In the genomic region with DNA sequence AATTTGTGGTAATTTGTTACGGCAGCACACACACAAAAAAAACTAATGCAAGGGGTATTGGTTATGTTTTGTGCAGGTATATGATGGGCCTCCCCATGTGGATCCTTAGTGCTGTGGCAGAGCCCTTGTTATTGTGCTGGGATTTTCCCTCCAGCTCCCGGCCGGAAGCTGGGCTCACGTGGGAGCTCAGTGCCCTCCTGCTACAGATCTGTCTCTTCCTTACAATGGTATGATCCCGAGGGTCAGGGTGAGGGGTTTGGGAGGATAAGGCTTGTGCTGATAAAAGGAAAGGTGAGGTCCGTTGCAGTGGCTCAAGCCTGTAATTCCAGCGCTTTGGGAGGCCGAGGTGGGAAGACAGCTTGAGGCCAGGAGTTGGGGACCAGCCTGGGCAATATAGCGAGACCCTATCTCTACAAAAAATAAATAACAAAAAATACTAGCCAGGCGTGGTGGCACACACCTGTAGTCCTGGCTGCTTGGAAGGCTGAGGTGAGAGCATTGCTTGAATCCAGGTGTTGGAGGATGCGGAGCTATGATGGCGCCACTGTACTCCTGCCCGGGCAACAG, we compare ENCODE assay signal across 8 cellular contexts. TPM values are rescaled to one million over a fixed set of nuclear protein-coding genes. Genes with fewer than 3 reads are reported as not detected.
DNase-seq lines count a peak whose midpoint lies in the region; FAIRE-seq and TF ChIP-seq lines count a peak whose summit lies in the region.

No MANE protein-coding gene starts in this region.

- H3K27me3 ChIP-seq in GM06990 (replicated peaks; ENCODE audit: control insufficient read depth, insufficient read depth, low read length) (no peaks in the 10 kb centered on the region; the same call in 1 of the 2 replicates), H1 (replicated peaks in 1 of 4; ENCODE audit: control insufficient read depth in 3 of 4, extremely low read depth in 1 of 4, insufficient read depth in 3 of 4, low read length in 3 of 4) (peaks cover 0 to 17% (median 8%) of the 10 kb centered on the region in 4 experiments; a peak in 4 of 7 replicates)

- no peak overlapping the region for H2BK5ac ChIP-seq in H1 (ENCODE audit: low read depth, low read length)

- FAIRE-seq in H1 (lab: Jason Lieb, UNC), result no peak

- H3K4me2 ChIP-seq in OCI-LY7 (ENCODE audit: low read length) (peak overlapping the region; percentile 78), H1 (ENCODE audit: insufficient read depth in 1 of 2, low read depth in 2 of 2, low read length in 2 of 2) (peak overlapping the region; percentile 61; a peak in 3 of 4 replicates)

- H2BK20ac ChIP-seq in H1 (ENCODE audit: low read length), result no peak overlapping the region

- no peaks in the 10 kb centered on the region for H3K9me3 Mint-ChIP-seq in osteocyte (ENCODE audit: unreplicated experiment)

- H2AK5ac ChIP-seq in H1 (ENCODE audit: low read depth, low read length), result no peak overlapping the region

- no peaks in the 10 kb centered on the region for H3K9me3 ChIP-seq in OCI-LY7 (ENCODE audit: low read length)
- H3K9me3 ChIP-seq in H1 (ENCODE audit: insufficient read depth in 2 of 2, low read depth in 1 of 2, low read length in 1 of 2), result no peaks in the 10 kb centered on the region

- no peak overlapping the region for H3K9ac ChIP-seq in H1 (replicated peaks in 1 of 4; ENCODE audit: extremely low read depth in 1 of 4, low read depth in 3 of 4, low read length in 3 of 4)

- TF ChIP-seq CTCF in GM06990 (IDR thresholded peaks at IDR 0.05; ENCODE audit: insufficient read depth, low read length, poor library complexity, severe bottlenecking), result no peak
- TF ChIP-seq CTCF in OCI-LY7 (conservative IDR thresholded peaks at IDR 0.05; ENCODE audit: low read length), result no peak
- TF ChIP-seq CTCF in H1 (IDR thresholded peaks at IDR 0.05; ENCODE audit: control extremely low read depth in 1 of 3, insufficient read depth in 1 of 3, low read depth in 1 of 3, low read length in 3 of 3), result no peak
- no peak for TF ChIP-seq CTCF in osteocyte (IDR thresholded peaks at IDR 0.05)

- H3K18ac ChIP-seq in H1 (ENCODE audit: extremely low read depth, low read length), result no peak overlapping the region

- DNase-seq in GM06990 (ENCODE audit: extremely low read depth, insufficient read length) (no peak), OCI-LY7 (ENCODE audit: low spot score) (no peak), H1 (ENCODE audit: low read depth in 1 of 2, low spot score in 2 of 2) (no peak), osteocyte (ENCODE audit: extremely low spot score, unreplicated experiment) (no peak), NK-92 (lab: John Stamatoyannopoulos, UW; ENCODE audit: unreplicated experiment) (no peak), COLO668 (lab: John Stamatoyannopoulos, UW; ENCODE audit: unreplicated experiment) (no peak), NAMALWA (ENCODE audit: low spot score) (no peak), NCI-H1417 treated with DMSO at 0.1 percent for 48 hours (lab: John Stamatoyannopoulos, UW) (no peak)

- 0 out of 2 replicates have a peak overlapping the region, but pooled peaks have one; percentile 21 for H2BK15ac ChIP-seq in H1 (ENCODE audit: low read length)

- no peak overlapping the region for H3K56ac ChIP-seq in H1 (replicated peaks; ENCODE audit: insufficient read length, low read depth, low read length)

- H3K14ac ChIP-seq in H1 (ENCODE audit: insufficient read length), result no peak overlapping the region

- POLR2A ChIA-PET in OCI-LY7 (lab: Charles Lee), result interaction anchor here (0.6 to 2.0 kb wide), 7 partner anchors 17 to 65 kb away, joined by 3 to 5 read pairs (median 3); no protein-coding TSS in a partner anchor
- POLR2A ChIA-PET in H1 (lab: Charles Lee; ENCODE audit: partially characterized antibody), result interaction anchor here (0.8 to 10.5 kb wide), 12 partner anchors 9 to 55 kb away, joined by 3 to 79 read pairs (median 6); a partner anchor contains a TSS

- H3K4ac ChIP-seq in H1 (replicated peaks; ENCODE audit: insufficient read length, low read depth, low read length), result no peak overlapping the region

- H3K27me3 Mint-ChIP-seq in osteocyte (ENCODE audit: unreplicated experiment), result no peaks in the 10 kb centered on the region

- no peak overlapping the region for H4K91ac ChIP-seq in H1 (replicated peaks; ENCODE audit: insufficient read length, low read length)

- peaks cover 38% of the 10 kb centered on the region for H3K4me1 ChIP-seq in OCI-LY7 (ENCODE audit: insufficient read depth, low read length, poor library complexity, severe bottlenecking)
- peaks cover 7 to 13% (median 11%) of the 10 kb centered on the region in 4 experiments; a peak in 6 of 7 replicates for H3K4me1 ChIP-seq in H1 (replicated peaks in 1 of 4; ENCODE audit: control insufficient read depth in 3 of 4, insufficient read depth in 4 of 4, low read length in 3 of 4)

- intact Hi-C loops in OCI-LY7 (cut with micrococcal nuclease; ENCODE audit: unreplicated experiment), result loop anchor here (10.0 kb wide), 1 partner anchor 193 kb away; a partner anchor contains a TSS

- H3K79me1 ChIP-seq in H1 (ENCODE audit: low read depth, low read length), result no peaks in the 10 kb centered on the region

- H3K79me2 ChIP-seq in OCI-LY7 (ENCODE audit: insufficient read depth, low read depth, low read length), result no peaks in the 10 kb centered on the region
- H3K79me2 ChIP-seq in H1 (ENCODE audit: control insufficient read depth in 1 of 2, insufficient read depth in 2 of 2, low read length in 2 of 2), result no peaks in the 10 kb centered on the region

- H4K20me1 ChIP-seq in OCI-LY7 (ENCODE audit: insufficient read depth, low read length) (no peaks in the 10 kb centered on the region), H1 (replicated peaks in 1 of 2; ENCODE audit: control insufficient read depth in 1 of 2, insufficient read depth in 2 of 2, low read length in 2 of 2) (peaks cover 0 to 3% of the 10 kb centered on the region in 2 experiments)

- no peaks in the 10 kb centered on the region for H3K9me2 ChIP-seq in OCI-LY7 (ENCODE audit: insufficient read depth, low read length)

- H2AFZ ChIP-seq in OCI-LY7 (ENCODE audit: low read length) (peak overlapping the region; percentile 37; the same call in 1 of the 2 replicates), H1 (ENCODE audit: low read length) (no peak overlapping the region)

- H3K4me1 Mint-ChIP-seq in osteocyte (ENCODE audit: unreplicated experiment), result peaks cover 39% of the 10 kb centered on the region

- TF ChIP-seq EP300 in H1 (IDR thresholded peaks at IDR 0.05; ENCODE audit: borderline replicate concordance in 1 of 2, low read depth in 2 of 2, low read length in 2 of 2), result no peak

- H3K4me3 ChIP-seq in GM06990 (replicated peaks; ENCODE audit: low read depth, low read length) (0 out of 2 replicates have a peak overlapping the region, but pooled peaks have one; percentile 58), OCI-LY7 (ENCODE audit: low read depth, low read length, poor library complexity, severe bottlenecking) (peak overlapping the region; percentile 76), H1 (ENCODE audit: extremely low read depth in 1 of 4, insufficient read depth in 2 of 4, low read depth in 3 of 4, low read length in 4 of 4) (peak overlapping the region in 2 of 4 experiments; percentile 26 to 91; a peak in 1 of 8 replicates)

- no peak overlapping the region for H4K5ac ChIP-seq in H1 (ENCODE audit: insufficient read length, low read depth, low read length)

- BruUV-seq in OCI-LY7 (replicated peaks; lab: Mats Ljungman, UMichigan), result no TSS peak

- peak overlapping the region; percentile 58 for H3K4me3 Mint-ChIP-seq in osteocyte (ENCODE audit: unreplicated experiment)

- peaks cover 2% of the 10 kb centered on the region; the same call in 1 of the 2 replicates for H3K23me2 ChIP-seq in H1 (ENCODE audit: low read depth, low read length)

- no peaks in the 10 kb centered on the region for H3K36me3 ChIP-seq in GM06990 (ENCODE audit: control insufficient read depth, insufficient read depth, low read length)
- H3K36me3 ChIP-seq in OCI-LY7 (ENCODE audit: insufficient read depth, low read length), result no peaks in the 10 kb centered on the region
- no peaks in the 10 kb centered on the region for H3K36me3 ChIP-seq in H1 (ENCODE audit: control insufficient read depth in 2 of 4, insufficient read depth in 4 of 4, low read length in 3 of 4)

- H3K27ac ChIP-seq in OCI-LY7 (ENCODE audit: low read depth, low read length, poor library complexity, severe bottlenecking) (no peak overlapping the region), H1 (ENCODE audit: low read depth, low read length) (no peak overlapping the region)

- TF ChIP-seq RAD21 in H1 (IDR thresholded peaks at IDR 0.05 in 1 of 2, conservative IDR thresholded peaks at IDR 0.05 in 1 of 2; ENCODE audit: low read depth in 2 of 2, low read length in 2 of 2), result no peak

- no peak for TF ChIP-seq POLR2A in H1 (IDR thresholded peaks at IDR 0.05; ENCODE audit: control extremely low read depth in 1 of 2, low read depth in 2 of 2, low read length in 2 of 2)

- H4K8ac ChIP-seq in H1 (ENCODE audit: extremely low read depth, insufficient read depth, low read length), result no peak overlapping the region

- H3K27ac Mint-ChIP-seq in osteocyte (ENCODE audit: unreplicated experiment), result peak overlapping the region; percentile 32

- no peaks in the 10 kb centered on the region for H3K36me3 Mint-ChIP-seq in osteocyte (ENCODE audit: unreplicated experiment)

- H3K23ac ChIP-seq in H1 (ENCODE audit: insufficient read length), result no peak overlapping the region

- H2BK120ac ChIP-seq in H1 (replicated peaks; ENCODE audit: low read depth, low read length), result no peak overlapping the region

- CTCF ChIA-PET in OCI-LY7 (lab: Charles Lee; ENCODE audit: unreplicated experiment), result interaction anchor here (0.6 to 2.1 kb wide), 4 partner anchors 28 to 62 kb away, joined by 3 to 9 read pairs (median 4); no protein-coding TSS in a partner anchor
- CTCF ChIA-PET in H1 (lab: Charles Lee; ENCODE audit: partially characterized antibody), result interaction anchor here (0.6 to 58.8 kb wide), 10 partner anchors 10 to 238 kb away, joined by 3 to 2442 read pairs (median 4); a partner anchor contains a TSS

- H2BK12ac ChIP-seq in H1 (ENCODE audit: low read depth, low read length), result 0 out of 2 replicates have a peak overlapping the region, but pooled peaks have one; percentile 19

- WGBS in H1 (ENCODE audit: extremely low coverage in 1 of 2, insufficient coverage in 1 of 2, insufficient read length in 1 of 2, insufficient replicate concordance in 2 of 2, low coverage in 1 of 2, low lambda C conversion rate in 2 of 2, missing lambda C conversion rate in 1 of 2), 2 experiments, result 76% methylated on average over 13 of the region's 13 CpGs; no CpG with 5 or more reads in 1 of the 2 experiments

RNA-seq across cellular contexts. Expression of a gene that starts 0.9 kb away (rescaled TPM):
- total RNA-seq in OCI-LY7 (2014; rRNA removed; shearing (Covaris generic)), result 3.8 and 9.6 TPM in 2 replicates
- 8.6 and 12.0 TPM in 2 replicates for total RNA-seq in OCI-LY7 (2022)
- 14.0 and 14.1 TPM in 2 replicates for total RNA-seq in H1 (2021; fragmentation: NEBNext Ultra II Directional; extraction: Animal tissue kit (Norgen Biotek cat#: 25700))
- 9.5 and 12.1 TPM in 2 replicates for polyA plus RNA-seq in H1 (2011; rRNA removed)
- 9.6 TPM for polyA plus RNA-seq in H1 (2011; cell fraction: cytosol; rRNA removed)
- 16.1 TPM for polyA plus RNA-seq in H1 (2011; cell fraction: nucleus; rRNA removed)
- polyA plus RNA-seq in H1 (2012, experiment 1 of 2), result 8.3 to 11.4 TPM (median 10.2 TPM) in 4 replicates
- 8.6 TPM for polyA plus RNA-seq in H1 (2012, experiment 2 of 2)
- polyA plus RNA-seq in H1 (2013, experiment 1 of 2), result 9.4 TPM
- polyA plus RNA-seq in H1 (2013, experiment 2 of 2), result 10.8 TPM
- 7.2 and 7.3 TPM in 2 replicates for polyA minus RNA-seq in H1 (2011; rRNA and poly(A)+ RNA removed)
- polyA minus RNA-seq in H1 (2011; cell fraction: cytosol; rRNA and poly(A)+ RNA removed), result 6.8 TPM
- 7.3 TPM for polyA minus RNA-seq in H1 (2011; cell fraction: nucleus; rRNA and poly(A)+ RNA removed)
- total RNA-seq in osteocyte, result 21.2 and 21.6 TPM in 2 replicates

RNA-seq across cellular contexts. Expression of a gene that starts 13.5 kb away (rescaled TPM):
- 0.69 and 0.80 TPM in 2 replicates for total RNA-seq in OCI-LY7 (2014; rRNA removed; shearing (Covaris generic))
- 2.9 and 4.7 TPM in 2 replicates for total RNA-seq in OCI-LY7 (2022)
- total RNA-seq in H1 (2021; fragmentation: NEBNext Ultra II Directional; extraction: Animal tissue kit (Norgen Biotek cat#: 25700)), result 6.7 and 9.4 TPM in 2 replicates
- 5.0 and 5.2 TPM in 2 replicates for polyA plus RNA-seq in H1 (2011; rRNA removed)
- 6.0 TPM for polyA plus RNA-seq in H1 (2011; cell fraction: cytosol; rRNA removed)
- polyA plus RNA-seq in H1 (2011; cell fraction: nucleus; rRNA removed), result 31.6 TPM
- 4.1 to 5.7 TPM (median 5.2 TPM) in 4 replicates for polyA plus RNA-seq in H1 (2012, experiment 1 of 2)
- 3.1 TPM for polyA plus RNA-seq in H1 (2012, experiment 2 of 2)
- 4.2 TPM for polyA plus RNA-seq in H1 (2013, experiment 1 of 2)
- 3.9 TPM for polyA plus RNA-seq in H1 (2013, experiment 2 of 2)
- 5.2 and 8.0 TPM in 2 replicates for polyA minus RNA-seq in H1 (2011; rRNA and poly(A)+ RNA removed)
- polyA minus RNA-seq in H1 (2011; cell fraction: cytosol; rRNA and poly(A)+ RNA removed), result 1.8 TPM
- 16.2 TPM for polyA minus RNA-seq in H1 (2011; cell fraction: nucleus; rRNA and poly(A)+ RNA removed)
- 1.2 and 1.9 TPM in 2 replicates for total RNA-seq in osteocyte

RNA-seq across cellular contexts. Expression of a gene that starts 46.9 kb away (rescaled TPM):
- 0.19 TPM in 1 of 2 replicates, not detected in the other for total RNA-seq in OCI-LY7 (2014; rRNA removed; shearing (Covaris generic))
- total RNA-seq in OCI-LY7 (2022) (0.55 TPM in 1 of 2 replicates, not detected in the other), osteocyte (not detected in 2 replicates)
- total RNA-seq in H1 (2021; fragmentation: NEBNext Ultra II Directional; extraction: Animal tissue kit (Norgen Biotek cat#: 25700)), result not detected in 2 replicates
- polyA plus RNA-seq in H1 (2011; rRNA removed), result not detected in 2 replicates
- not detected for polyA plus RNA-seq in H1 (2011; cell fraction: cytosol; rRNA removed)
- not detected for polyA plus RNA-seq in H1 (2011; cell fraction: nucleus; rRNA removed)
- polyA plus RNA-seq in H1 (2012, experiment 1 of 2), result not detected in 4 replicates
- not detected for polyA plus RNA-seq in H1 (2012, experiment 2 of 2)
- polyA plus RNA-seq in H1 (2013, experiment 1 of 2), result not detected
- polyA plus RNA-seq in H1 (2013, experiment 2 of 2), result not detected
- polyA minus RNA-seq in H1 (2011; rRNA and poly(A)+ RNA removed), result 0.29 TPM in 1 of 2 replicates, not detected in the other
- not detected for polyA minus RNA-seq in H1 (2011; cell fraction: cytosol; rRNA and poly(A)+ RNA removed)
- polyA minus RNA-seq in H1 (2011; cell fraction: nucleus; rRNA and poly(A)+ RNA removed), result not detected

RNA-seq across cellular contexts. Expression of a gene that starts 47.5 kb away (rescaled TPM):
- total RNA-seq in OCI-LY7 (2014; rRNA removed; shearing (Covaris generic)), result 38.4 and 45.9 TPM in 2 replicates
- total RNA-seq in OCI-LY7 (2022) (130 and 131 TPM in 2 replicates), osteocyte (114 and 120 TPM in 2 replicates)
- 82.0 and 84.9 TPM in 2 replicates for total RNA-seq in H1 (2021; fragmentation: NEBNext Ultra II Directional; extraction: Animal tissue kit (Norgen Biotek cat#: 25700))
- polyA plus RNA-seq in H1 (2011; rRNA removed), result 25.5 and 52.0 TPM in 2 replicates
- 27.2 TPM for polyA plus RNA-seq in H1 (2011; cell fraction: cytosol; rRNA removed)
- 208 TPM for polyA plus RNA-seq in H1 (2011; cell fraction: nucleus; rRNA removed)
- 46.5 to 68.3 TPM (median 65.5 TPM) in 4 replicates for polyA plus RNA-seq in H1 (2012, experiment 1 of 2)
- polyA plus RNA-seq in H1 (2012, experiment 2 of 2), result 57.8 TPM
- 40.9 TPM for polyA plus RNA-seq in H1 (2013, experiment 1 of 2)
- 38.9 TPM for polyA plus RNA-seq in H1 (2013, experiment 2 of 2)
- polyA minus RNA-seq in H1 (2011; rRNA and poly(A)+ RNA removed), result 11.6 and 23.5 TPM in 2 replicates
- polyA minus RNA-seq in H1 (2011; cell fraction: cytosol; rRNA and poly(A)+ RNA removed), result 27.2 TPM
- polyA minus RNA-seq in H1 (2011; cell fraction: nucleus; rRNA and poly(A)+ RNA removed), result 48.1 TPM
